Comparison of ENCODE assay signal across 10 cellular contexts in genomic region chr6:7691675-7692452, GRCh38. TPM values are rescaled to one million over a fixed set of nuclear protein-coding genes. Genes with fewer than 3 reads are reported as not detected.
DNase-seq lines count a peak whose midpoint lies in the region; ATAC-seq and TF ChIP-seq lines count a peak whose summit lies in the region.
"Had no signal": no experiment of that assay in that cellular context is flagged by ENCODE, and none has a peak within 500 bp of the region (broad histone marks: within the 10 kb centered on the region; RNA-seq: fewer than 3 reads in every experiment).

No MANE protein-coding gene starts in this region.

- H3K9ac ChIP-seq in PC-3 (ENCODE audit: low read length), result peak overlapping the region; percentile 75

- peaks cover 2% of the 10 kb centered on the region for H3K27me3 Mint-ChIP-seq in GM23338 (ENCODE audit: insufficient read depth, low read depth, poor library complexity)

- H3K79me2 ChIP-seq in GM23338 (replicated peaks; ENCODE audit: insufficient read depth), result no peaks in the 10 kb centered on the region
- H3K79me2 ChIP-seq in PC-3 (ENCODE audit: low read length), result no peaks in the 10 kb centered on the region

- H2AFZ ChIP-seq in GM23338, result peak overlapping the region; percentile 94
- H2AFZ ChIP-seq in PC-3 (ENCODE audit: low read length), result peak overlapping the region; percentile 76

- ATAC-seq in GM23338 (peak; percentile 74), PC-3 (peak; percentile 98), esophagus mucosa (peak; percentile 83), sciatic nerve (peak; percentile 46), GM19351 (IDR thresholded peaks at IDR 0.05; ENCODE audit: unreplicated experiment) (no peak), HG02571 (IDR thresholded peaks at IDR 0.05; ENCODE audit: unreplicated experiment) (no peak), HG03378 (IDR thresholded peaks at IDR 0.05; ENCODE audit: unreplicated experiment) (no peak)

- H3K9me2 ChIP-seq in GM23338 (ENCODE audit: insufficient read depth) (no peaks in the 10 kb centered on the region; the same call in 1 of the 2 replicates), PC-3 (replicated peaks; ENCODE audit: low read length) (no peaks in the 10 kb centered on the region)

- TSS peak; percentile 69 for BruUV-seq in PC-3 (replicated peaks; lab: Mats Ljungman, UMichigan)

- no peaks in the 10 kb centered on the region for H3K9me3 ChIP-seq in PC-3 (ENCODE audit: low read length)

- H4K20me1 ChIP-seq in GM23338 (replicated peaks; ENCODE audit: insufficient read depth) (no peaks in the 10 kb centered on the region), PC-3 (ENCODE audit: low read length) (no peaks in the 10 kb centered on the region)

- CTCF ChIA-PET in PC-3 (lab: Charles Lee), result no interaction called here

- H3K27ac Mint-ChIP-seq in GM23338, result peak overlapping the region; percentile 39; the same call in 1 of the 2 replicates

- H3K4me2 ChIP-seq in GM23338 (no peak overlapping the region), PC-3 (ENCODE audit: low read length) (peak overlapping the region; percentile 86)

- H3K4me3 ChIP-seq in GM23338 (no peak overlapping the region), PC-3 (ENCODE audit: low read length) (peak overlapping the region; percentile 58; the same call in 1 of the 2 replicates)

- no peaks in the 10 kb centered on the region; the same call in 1 of the 2 replicates for H3K4me1 ChIP-seq in GM23338 (ENCODE audit: insufficient read depth)
- H3K4me1 ChIP-seq in PC-3 (ENCODE audit: insufficient read depth, low read length), result peaks cover 22% of the 10 kb centered on the region

- TF ChIP-seq CTCF in GM23338 (conservative IDR thresholded peaks at IDR 0.05; ENCODE audit: low read depth in 2 of 2), result no peak
- TF ChIP-seq CTCF in PC-3 (conservative IDR thresholded peaks at IDR 0.05; ENCODE audit: low read depth, low read length), result no peak

- H3K4me1 Mint-ChIP-seq in GM23338, result peaks cover 7% of the 10 kb centered on the region; the same call in 1 of the 3 replicates

- H3K27ac ChIP-seq in GM23338 (ENCODE audit: low read depth) (no peak overlapping the region), PC-3 (ENCODE audit: low read length) (peak overlapping the region; percentile 97)

- DNase-seq in GM23338 (ENCODE audit: low spot score), result peak; percentile 51
- peak; percentile 91 for DNase-seq in PC-3
- no peak for DNase-seq in sciatic nerve (ENCODE audit: low spot score)
- DNase-seq: activated CD4-positive, alpha-beta T cell treated with anti-CD3 and anti-CD28 coated beads, Interleukin-2, amount 50 U/mL, for 4 hours; cortex of kidney; NCI-H345 had no signal

- no peak overlapping the region for H3K4me3 Mint-ChIP-seq in GM23338

- POLR2A ChIA-PET in PC-3 (lab: Charles Lee; ENCODE audit: unreplicated experiment), result no interaction called here

- intact Hi-C loops in PC-3 (cut with micrococcal nuclease), result no loop called here
- intact Hi-C loops in sciatic nerve (cut with DNase I), result no loop called here

- no peaks in the 10 kb centered on the region for H3K9me3 Mint-ChIP-seq in GM23338

- H3F3A ChIP-seq in GM23338 (replicated peaks; ENCODE audit: low read depth) (no peaks in the 10 kb centered on the region), PC-3 (ENCODE audit: low read length, unreplicated experiment) (no peaks in the 10 kb centered on the region)

- no peaks in the 10 kb centered on the region for H3K36me3 Mint-ChIP-seq in GM23338 (ENCODE audit: low read depth)

- H3K36me3 ChIP-seq in GM23338 (ENCODE audit: insufficient read depth), result no peaks in the 10 kb centered on the region
- H3K36me3 ChIP-seq in PC-3 (ENCODE audit: low read depth, low read length), result no peaks in the 10 kb centered on the region

- H3K27me3 ChIP-seq in GM23338 (ENCODE audit: insufficient read depth), result no peaks in the 10 kb centered on the region
- H3K27me3 ChIP-seq in PC-3 (ENCODE audit: low read length), result no peaks in the 10 kb centered on the region

TF ChIP-seq in GM23338, 12 proteins besides CTCF, POLR2A, EP300 and RAD21 (continues in another document):
- TF ChIP-seq REST (IDR thresholded peaks at IDR 0.05; ENCODE audit: unreplicated experiment) (no peak), CREB1 (CRISPR knock-in tag; IDR thresholded peaks at IDR 0.05; ENCODE audit: low read depth) (no peak), JUNB (IDR thresholded peaks at IDR 0.05; ENCODE audit: unreplicated experiment) (no peak), NANOG (IDR thresholded peaks at IDR 0.05; ENCODE audit: borderline replicate concordance) (no peak), ZNF331 (CRISPR knock-in tag; IDR thresholded peaks at IDR 0.05; ENCODE audit: low read depth) (no peak), EZH2phosphoT487 (IDR thresholded peaks at IDR 0.05; ENCODE audit: unreplicated experiment) (no peak), ZNF114 (CRISPR knock-in tag; IDR thresholded peaks at IDR 0.05) (no peak), STAT1 (IDR thresholded peaks at IDR 0.05; ENCODE audit: unreplicated experiment) (no peak), POLR2AphosphoS5 (IDR thresholded peaks at IDR 0.05; ENCODE audit: low read depth) (no peak), ETS1 (IDR thresholded peaks at IDR 0.05) (no peak)

RNA-seq across cellular contexts. Expression of gene BMP6, which starts 34.0 kb away (rescaled TPM):
- 2.8 and 3.1 TPM in 2 replicates for total RNA-seq in GM23338 (2014; rRNA removed; shearing (Covaris generic))
- polyA plus RNA-seq in GM23338 (2016; fragmentation: Nextera tagmentation; extraction: Ambion mirVana), result 0.56 and 0.84 TPM in 2 replicates
- total RNA-seq in PC-3 (2014; rRNA removed) (0.15 and 1.3 TPM in 2 replicates), esophagus mucosa (0.60 TPM), sciatic nerve (9.0 TPM)

Comparison
In these comparisons a context has a peak if more than half of its experiments do, and no peak if none do; other contexts are left out.
1. ATAC-seq: peak in GM23338 (single experiment), PC-3 (single experiment), esophagus mucosa (single experiment) and sciatic nerve (single experiment); none in GM19351 (single experiment), HG02571 (single experiment) and HG03378 (single experiment).